24 cellular contexts compared by ENCODE assay signal in genomic region chr10:676178-676577, GRCh38.
"Had no signal": no experiment of that assay in that cellular context is flagged by ENCODE, and none has a peak within 500 bp of the region (broad histone marks: within the 10 kb centered on the region; RNA-seq: fewer than 3 reads in every experiment).

No MANE protein-coding gene starts in this region.

- H3K27me3 ChIP-seq: body of pancreas, foreskin keratinocyte had no signal

- H3K27me3 Mint-ChIP-seq: activated B cell treated with CpG ODN at 0.5 μM for 24 hours, T-helper 17 cell, type B pancreatic cell had no signal

- FAIRE-seq: endothelial cell of umbilical vein, TTC549 had no signal

- H3K9me3 Mint-ChIP-seq: activated CD4-positive, alpha-beta T cell treated with anti-CD3 and anti-CD28 coated beads, Interleukin-2, amount 10 ng/mL, durations not matched to agents 24 days and 14 days; activated naive CD4-positive, alpha-beta T cell treated with anti-CD3 and anti-CD28 coated beads for 36 hours; activated T-helper 2 cell treated with anti-CD3 and anti-CD28 coated beads, Interferon-gamma antibody, Interleukin-2, Interleukin-4, amounts not matched to agents 10 μg/mL and 5 μg/mL and 100 μg/mL, durations not matched to agents 14 hours and 24 hours and 36 hours had no signal

- H3K36me3 ChIP-seq: prostate gland had no signal

- H3K27ac Mint-ChIP-seq: activated B cell treated with CpG ODN at 0.5 μM for 24 hours; activated CD4-positive, alpha-beta T cell treated with anti-CD3 and anti-CD28 coated beads, Interleukin-2, amount 10 ng/mL, durations not matched to agents 24 days and 14 days; activated naive CD4-positive, alpha-beta T cell treated with anti-CD3 and anti-CD28 coated beads for 36 hours; activated T-helper 2 cell treated with anti-CD3 and anti-CD28 coated beads, Interferon-gamma antibody, Interleukin-2, Interleukin-4, amounts not matched to agents 10 μg/mL and 5 μg/mL and 100 μg/mL, durations not matched to agents 14 hours and 24 hours and 36 hours; memory B cell; naive thymus-derived CD8-positive, alpha-beta T cell; type B pancreatic cell had no signal

- H3K36me3 Mint-ChIP-seq: naive thymus-derived CD8-positive, alpha-beta T cell had no signal

- H3K9me3 ChIP-seq: body of pancreas, prostate gland had no signal

- H3K4me1 Mint-ChIP-seq: activated B cell treated with CpG ODN at 0.5 μM for 24 hours; memory B cell; naive thymus-derived CD8-positive, alpha-beta T cell; T-helper 17 cell had no signal

- H3K4me1 ChIP-seq: body of pancreas, foreskin keratinocyte, prostate gland had no signal

- ATAC-seq: body of pancreas; foreskin keratinocyte; left ventricle myocardium superior; naive thymus-derived CD8-positive, alpha-beta T cell; right cardiac atrium; T-helper 17 cell had no signal

- H3K27ac ChIP-seq: body of pancreas, foreskin keratinocyte, prostate gland, skin epidermis had no signal

- H3K4me3 Mint-ChIP-seq: activated B cell treated with CpG ODN at 0.5 μM for 24 hours; activated CD4-positive, alpha-beta T cell treated with anti-CD3 and anti-CD28 coated beads, Interleukin-2, amount 10 ng/mL, durations not matched to agents 24 days and 14 days; activated naive CD4-positive, alpha-beta T cell treated with anti-CD3 and anti-CD28 coated beads for 36 hours; memory B cell; naive thymus-derived CD8-positive, alpha-beta T cell; T-helper 17 cell; type B pancreatic cell had no signal

- H3K4me3 ChIP-seq: body of pancreas, prostate gland, skin epidermis had no signal

- DNase-seq: activated B cell treated with CpG ODN at 0.5 μM for 24 hours; activated CD4-positive, alpha-beta T cell treated with anti-CD3 and anti-CD28 coated beads, Interleukin-2, amount 10 ng/mL, durations not matched to agents 24 days and 14 days; activated naive CD4-positive, alpha-beta T cell treated with anti-CD3 and anti-CD28 coated beads for 36 hours; body of pancreas; central memory CD4-positive, alpha-beta T cell; cortex of kidney; effector CD4-positive, alpha-beta T cell; foreskin keratinocyte; glutamatergic neuron; kidney glomerular epithelial cell; left ventricle myocardium superior; naive thymus-derived CD8-positive, alpha-beta T cell; right cardiac atrium; stimulated activated CD4-positive, alpha-beta T cell treated with anti-CD3 and anti-CD28 coated beads, Interleukin-15, amount 100 ng/mL, for 24 hours; stimulated activated CD4-positive, alpha-beta T cell treated with anti-CD3 and anti-CD28 coated beads, Interleukin-4, amount 100 ng/mL, for 1 hour; stimulated activated naive CD4-positive, alpha-beta T cell treated with Interleukin-2 at 50 U/mL for 16 hours; T-helper 17 cell had no signal
